In the genomic region with DNA sequence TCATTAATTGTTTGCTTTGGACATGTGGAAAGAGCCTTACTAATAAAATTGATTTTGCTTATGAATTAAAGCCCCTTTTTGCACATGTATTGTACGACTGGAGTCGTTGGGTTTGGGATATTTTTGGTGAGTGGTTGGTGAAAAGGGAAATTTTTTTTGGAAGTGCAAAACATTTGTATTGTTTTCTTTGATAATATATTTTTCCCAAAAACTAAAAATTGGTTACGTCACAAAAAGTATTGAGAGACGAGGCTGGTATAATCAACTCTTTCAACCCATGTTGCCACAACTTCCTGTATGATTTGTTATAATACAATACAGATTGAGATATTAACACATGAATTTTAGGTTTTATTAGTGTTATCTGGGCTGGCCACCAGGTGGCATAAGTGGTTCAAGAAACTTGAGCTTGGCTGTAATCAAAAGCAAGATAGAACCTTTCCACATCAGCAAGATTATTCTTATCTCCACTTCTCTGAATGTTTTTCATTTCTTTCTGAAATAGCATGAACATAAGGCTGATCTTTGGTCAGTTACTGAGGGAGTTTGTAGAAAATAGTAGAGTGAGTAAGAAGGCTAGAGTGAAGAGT, we compare ENCODE assay signal across 8 cellular contexts. TPM values are rescaled to one million over a fixed set of nuclear protein-coding genes. Genes with fewer than 3 reads are reported as not detected.
DNase-seq lines count a peak whose midpoint lies in the region; ATAC-seq and TF ChIP-seq lines count a peak whose summit lies in the region.

No MANE protein-coding gene starts in this region.

- DNase-seq in DMS79 treated with DMSO at 0.1 percent for 48 hours (lab: John Stamatoyannopoulos, UW) (peak; percentile 70), SK-N-DZ (ENCODE audit: low spot score) (peak; percentile 65), heart left ventricle (peak in 3 of 5 donors; percentile 32 to 51 (median 44)), skeletal muscle cell (ENCODE audit: low read depth) (peak; percentile 11)
- peak; percentile 62 for DNase-seq in activated naive CD4-positive, alpha-beta T cell treated with Interleukin-2 at 50 U/mL for 16 hours

- no peak overlapping the region for H3K4me2 ChIP-seq in Loucy (ENCODE audit: low read depth, low read length, poor library complexity, severe bottlenecking)

- peak in 3 of 4 donors; percentile 41 to 60 (median 47) for ATAC-seq in heart left ventricle
- ATAC-seq in HG03039 (IDR thresholded peaks at IDR 0.05; ENCODE audit: unreplicated experiment) = no peak
- no peak for ATAC-seq in HG03280 (IDR thresholded peaks at IDR 0.05; ENCODE audit: unreplicated experiment)

- H3K27me3 ChIP-seq in Loucy (ENCODE audit: insufficient read depth, low read length, poor library complexity, severe bottlenecking) = no peaks in the 10 kb centered on the region
- no peaks in the 10 kb centered on the region for H3K27me3 ChIP-seq in heart left ventricle

- H3K4me1 ChIP-seq in Loucy (ENCODE audit: insufficient read depth, low read length, poor library complexity, severe bottlenecking) (no peaks in the 10 kb centered on the region), heart left ventricle (peaks cover 0 to 6% (median 0%) of the 10 kb centered on the region in 12 donors)

- no peaks in the 10 kb centered on the region for H3K9me2 ChIP-seq in Loucy (replicated peaks; ENCODE audit: low read depth, low read length)

- TF ChIP-seq POLR2A in heart left ventricle (IDR thresholded peaks at IDR 0.05) = no peak

- H3K4me3 ChIP-seq in Loucy (ENCODE audit: low read length, poor library complexity, severe bottlenecking) = no peak overlapping the region
- no peak overlapping the region for H3K4me3 ChIP-seq in heart left ventricle
- no peak overlapping the region for H3K4me3 ChIP-seq in skeletal muscle cell (ENCODE audit: low read depth, low read length)

- H4K20me1 ChIP-seq in Loucy (ENCODE audit: insufficient read depth, low read length, poor library complexity, severe bottlenecking) = peaks cover 6% of the 10 kb centered on the region

- H3K9me3 ChIP-seq in Loucy (ENCODE audit: insufficient read depth, low read depth, low read length) (no peaks in the 10 kb centered on the region), heart left ventricle (no peaks in the 10 kb centered on the region)

- H3K36me3 ChIP-seq in Loucy (ENCODE audit: insufficient read depth, low read length) (peaks cover 48% of the 10 kb centered on the region), heart left ventricle (peaks cover 0 to 80% (median 50%) of the 10 kb centered on the region in 9 donors)

- intact Hi-C loops in heart left ventricle (cut with DNase I) = loop anchor here in 8 of 10 donors (1.0 to 5.0 kb wide), 5 partner anchors 81 to 85 kb away; no protein-coding TSS in a partner anchor

- H3F3A ChIP-seq in Loucy (ENCODE audit: low read depth) = no peaks in the 10 kb centered on the region

- peak; percentile 77 for TF ChIP-seq CTCF in Loucy (conservative IDR thresholded peaks at IDR 0.05; ENCODE audit: low read length)
- peak; percentile 48 to 80 (median 73) for TF ChIP-seq CTCF in heart left ventricle (IDR thresholded peaks at IDR 0.05)

- no peak overlapping the region for H3K9ac ChIP-seq in Loucy (ENCODE audit: low read depth, low read length, poor library complexity, severe bottlenecking)

- no peaks in the 10 kb centered on the region for H3K79me2 ChIP-seq in Loucy (ENCODE audit: insufficient read depth, low read length)

- 35 to 45% (median 39%) methylated on average over 4 of the region's 4 CpGs for WGBS in heart left ventricle, 4 donors

- no peak overlapping the region for H2AFZ ChIP-seq in Loucy (ENCODE audit: low read length)

- no peak overlapping the region for H3K27ac ChIP-seq in heart left ventricle

RNA-seq across cellular contexts. Expression of a gene that starts 8.7 kb away (rescaled TPM):
- 77.3 and 94.1 TPM in 2 replicates for polyA plus RNA-seq in SK-N-DZ (2014; cell fraction: cytosol; rRNA removed)
- polyA plus RNA-seq in SK-N-DZ (2014; cell fraction: nucleus; rRNA removed) = 101 and 134 TPM in 2 replicates
- 10 to 100 TPM; 16.5 to 23.4 (median 18.7) TPM for total RNA-seq in heart left ventricle
- polyA plus RNA-seq in heart left ventricle = 10 to 100 TPM; 17.8 to 43.4 TPM

RNA-seq across cellular contexts. Expression of a gene that starts 42.7 kb away (rescaled TPM):
- polyA plus RNA-seq in SK-N-DZ (2014; cell fraction: cytosol; rRNA removed) = not detected in 2 replicates
- polyA plus RNA-seq in SK-N-DZ (2014; cell fraction: nucleus; rRNA removed) = 0.03 TPM in 1 of 2 replicates, not detected in the other
- over 10,000 TPM in 7 of 9 donors, 1,000 to 10,000 TPM in 2; 6,202 to 23,825 (median 18,310) TPM for total RNA-seq in heart left ventricle
- over 10,000 TPM in 1 of 2 donors, 100 to 1,000 TPM in 1; 727 to 12,111 TPM for polyA plus RNA-seq in heart left ventricle

Comparison
In these comparisons a context has a peak if more than half of its experiments do, and no peak if none do; other contexts are left out.
1. DNase-seq: peak in every context shown above with its lines; median percentile 70 in DMS79 treated with DMSO at 0.1 percent for 48 hours; 65 in SK-N-DZ; 62 in activated naive CD4-positive, alpha-beta T cell treated with Interleukin-2 at 50 U/mL for 16 hours; 44 in heart left ventricle; 11 in skeletal muscle cell.
2. ATAC-seq: peak in heart left ventricle (3 of 4); none in HG03039 (single experiment) and HG03280 (single experiment).